8 cellular contexts compared by ENCODE assay signal in genomic region chr2:64524604-64525322, GRCh38. TPM values are rescaled to one million over a fixed set of nuclear protein-coding genes. Genes with fewer than 3 reads are reported as not detected.
DNase-seq lines count a peak whose midpoint lies in the region; ATAC-seq and TF ChIP-seq lines count a peak whose summit lies in the region.

No MANE protein-coding gene starts in this region.

- POLR2A ChIA-PET in OCI-LY7 (lab: Charles Lee), result interaction anchor here (0.6 to 1.8 kb wide), 8 partner anchors 10 to 202 kb away, joined by 3 to 6 read pairs (median 3); no protein-coding TSS in a partner anchor

- intact Hi-C loops in OCI-LY7 (cut with micrococcal nuclease; ENCODE audit: unreplicated experiment), result loop anchor here (1.0 to 10.0 kb wide), 5 partner anchors 101 to 508 kb away; no protein-coding TSS in a partner anchor

- H3K4me1 ChIP-seq in OCI-LY7 (ENCODE audit: insufficient read depth, low read length, poor library complexity, severe bottlenecking), result peaks cover 31% of the 10 kb centered on the region

- H2AFZ ChIP-seq in OCI-LY7 (ENCODE audit: low read length), result peak overlapping the region; percentile 33

- H4K20me1 ChIP-seq in OCI-LY7 (ENCODE audit: insufficient read depth, low read length), result peaks cover 21% of the 10 kb centered on the region; the same call in 1 of the 2 replicates

- H3K9me3 ChIP-seq in OCI-LY7 (ENCODE audit: low read length), result no peaks in the 10 kb centered on the region

- H3K36me3 ChIP-seq in OCI-LY7 (ENCODE audit: insufficient read depth, low read length), result peaks cover 20% of the 10 kb centered on the region

- peak; percentile 37 for TF ChIP-seq CTCF in OCI-LY7 (conservative IDR thresholded peaks at IDR 0.05; ENCODE audit: low read length)

- H3K4me2 ChIP-seq in OCI-LY7 (ENCODE audit: low read length), result peak overlapping the region; percentile 81

- H3K27ac ChIP-seq in OCI-LY7 (ENCODE audit: low read depth, low read length, poor library complexity, severe bottlenecking), result peak overlapping the region; percentile 82
- H3K27ac ChIP-seq in skin epidermis, result peak overlapping the region; percentile 67 to 99 (median 97)

- H3K9me2 ChIP-seq in OCI-LY7 (ENCODE audit: insufficient read depth, low read length), result no peaks in the 10 kb centered on the region

- CTCF ChIA-PET in OCI-LY7 (lab: Charles Lee; ENCODE audit: unreplicated experiment), result interaction anchor here (0.7 to 1.0 kb wide), 2 partner anchors 120 to 122 kb away, joined by 3 read pairs; no protein-coding TSS in a partner anchor

- BruUV-seq in OCI-LY7 (replicated peaks; lab: Mats Ljungman, UMichigan), result no TSS peak

- peaks cover 52% of the 10 kb centered on the region for H3K79me2 ChIP-seq in OCI-LY7 (ENCODE audit: insufficient read depth, low read depth, low read length)

- peak; percentile 13 for ATAC-seq in HG02763 (IDR thresholded peaks at IDR 0.05; ENCODE audit: unreplicated experiment)

- H3K4me3 ChIP-seq in OCI-LY7 (ENCODE audit: low read depth, low read length, poor library complexity, severe bottlenecking), result peak overlapping the region; percentile 84
- H3K4me3 ChIP-seq in iPS-11a (ENCODE audit: low read depth, low read length), result peak overlapping the region; percentile 92
- H3K4me3 ChIP-seq in skin epidermis, result peak overlapping the region; percentile 74 to 100 (median 85)

- DNase-seq in DMS79 treated with DMSO at 0.1 percent for 48 hours (lab: John Stamatoyannopoulos, UW), result peak; percentile 11
- DNase-seq in DMS79 (lab: John Stamatoyannopoulos, UW), result no peak
- DNase-seq in OCI-LY7 (ENCODE audit: low spot score), result peak; percentile 59
- DNase-seq in amniotic epithelial cell (ENCODE audit: low read depth), result peak; percentile 11
- DNase-seq in AML-193 (lab: John Stamatoyannopoulos, UW), result no peak

RNA-seq across cellular contexts. Expression of gene AFTPH, which starts 0.6 kb away (rescaled TPM):
- 39.0 and 40.6 TPM in 2 replicates for total RNA-seq in OCI-LY7 (2014; rRNA removed; shearing (Covaris generic))
- 30.0 and 34.7 TPM in 2 replicates for total RNA-seq in OCI-LY7 (2022)

Comparison
In these comparisons a context has a peak if more than half of its experiments do, and no peak if none do; other contexts are left out.
1. DNase-seq: peak in DMS79 treated with DMSO at 0.1 percent for 48 hours (single experiment), OCI-LY7 (single experiment) and amniotic epithelial cell (single experiment); none in DMS79 (single experiment) and AML-193 (0 of 2).
2. Peak in every context shown above with its lines, with median percentiles within 50 percentile points of each other: H3K4me3 ChIP-seq.